In the genomic region with DNA sequence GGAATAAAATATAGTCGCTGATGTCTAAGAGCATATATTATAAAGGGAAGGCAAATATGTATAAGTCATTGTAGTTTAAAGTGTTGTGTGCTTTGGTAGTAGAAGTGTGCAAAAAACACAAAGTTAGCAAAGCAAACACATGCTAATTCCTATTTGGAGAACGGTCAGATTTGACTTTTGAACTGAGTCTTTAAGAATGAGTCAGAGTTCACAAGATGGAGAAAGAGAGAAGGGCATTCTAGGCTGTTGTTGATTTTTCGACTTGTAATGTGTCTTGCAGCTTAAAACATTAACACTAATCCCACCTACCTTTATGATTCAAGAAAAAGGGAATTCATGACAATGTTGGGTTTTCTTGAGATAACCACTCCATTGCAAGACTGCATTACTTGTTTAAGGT, we compare ENCODE assay signal across 1 cellular context.
TF ChIP-seq lines count a peak whose summit lies in the region.

No MANE protein-coding gene starts in this region.

TF ChIP-seq in A549, 52 proteins besides CTCF, POLR2A, EP300 and RAD21 (continued from another document):
- TF ChIP-seq TFCP2L1 (CRISPR knock-in tag; IDR thresholded peaks at IDR 0.05) (no peak), BHLHE40 (IDR thresholded peaks at IDR 0.05; ENCODE audit: low read depth, low read length) (no peak), KDM1A (IDR thresholded peaks at IDR 0.05; ENCODE audit: low read depth) (no peak), FOSL2 (IDR thresholded peaks at IDR 0.05) (peak; percentile 51; the same call in 1 of the 2 replicates), FOSL2 (CRISPR knock-in tag; IDR thresholded peaks at IDR 0.05) (peak; percentile 79), MAFK (IDR thresholded peaks at IDR 0.05; ENCODE audit: partially characterized antibody) (no peak), MAZ (IDR thresholded peaks at IDR 0.05; ENCODE audit: borderline replicate concordance, low read depth, low read length) (no peak)
- TF ChIP-seq, protein P1, sequence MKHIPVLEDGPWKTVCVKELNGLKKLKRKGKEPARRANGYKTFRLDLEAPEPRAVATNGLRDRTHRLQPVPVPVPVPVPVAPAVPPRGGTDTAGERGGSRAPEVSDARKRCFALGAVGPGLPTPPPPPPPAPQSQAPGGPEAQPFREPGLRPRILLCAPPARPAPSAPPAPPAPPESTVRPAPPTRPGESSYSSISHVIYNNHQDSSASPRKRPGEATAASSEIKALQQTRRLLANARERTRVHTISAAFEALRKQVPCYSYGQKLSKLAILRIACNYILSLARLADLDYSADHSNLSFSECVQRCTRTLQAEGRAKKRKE (CRISPR knock-in tag; IDR thresholded peaks at IDR 0.05; ENCODE audit: low read depth): 0 out of 2 replicates have a peak, but pooled peaks have one; percentile 10
